30 cellular contexts compared by ENCODE assay signal in the genomic region with DNA sequence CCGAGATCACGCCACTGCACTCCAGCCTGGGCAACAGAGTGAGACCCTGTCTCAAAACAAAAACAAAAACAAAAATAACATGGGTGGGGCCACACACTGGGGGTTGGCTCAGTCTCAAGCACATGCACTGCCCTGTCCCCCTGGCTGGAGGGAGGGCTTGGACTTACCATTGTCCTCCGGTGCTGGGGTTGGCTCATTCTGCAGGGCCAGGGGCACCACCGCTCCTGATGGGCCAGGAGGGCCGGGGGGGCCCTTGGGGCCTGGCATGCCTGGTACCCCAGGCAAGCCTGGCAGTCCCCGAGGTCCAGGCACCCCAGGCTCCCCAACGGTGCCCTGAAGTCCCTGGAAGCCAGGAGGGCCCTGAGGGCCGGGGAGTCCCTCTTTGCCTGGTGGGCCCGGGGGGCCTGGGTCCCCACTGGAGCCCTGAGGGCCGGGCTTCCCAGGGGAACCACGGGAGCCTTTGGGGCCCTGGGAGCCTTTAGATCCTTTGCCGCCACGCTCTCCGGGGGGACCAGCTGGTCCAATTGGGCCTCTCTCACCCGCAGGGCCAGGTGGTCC.
"Had no signal": no experiment of that assay in that cellular context is flagged by ENCODE, and none has a peak within 500 bp of the region (broad histone marks: within the 10 kb centered on the region; RNA-seq: fewer than 3 reads in every experiment).

No MANE protein-coding gene starts in this region.

- H3K4me1 Mint-ChIP-seq: activated CD4-positive, alpha-beta T cell treated with anti-CD3 and anti-CD28 coated beads for 36 hours; activated CD4-positive, alpha-beta T cell treated with anti-CD3 and anti-CD28 coated beads, Interleukin-2, amount 10 ng/mL, durations not matched to agents 24 days and 14 days; activated CD8-positive, alpha-beta memory T cell treated with anti-CD3 and anti-CD28 coated beads, Interleukin-2, amount 10 ng/mL, durations not matched to agents 7 days and 5 days; activated naive CD4-positive, alpha-beta T cell treated with anti-CD3 and anti-CD28 coated beads, Interleukin-2, amount 10 ng/mL, durations not matched to agents 7 days and 5 days; activated naive CD8-positive, alpha-beta T cell treated with anti-CD3 and anti-CD28 coated beads, Interleukin-2, amount 10 ng/mL, durations not matched to agents 7 days and 5 days had no signal

- H3K4me3 Mint-ChIP-seq: activated CD4-positive, alpha-beta memory T cell treated with anti-CD3 and anti-CD28 coated beads for 36 hours; activated CD4-positive, alpha-beta T cell treated with anti-CD3 and anti-CD28 coated beads for 36 hours; activated CD4-positive, alpha-beta T cell treated with anti-CD3 and anti-CD28 coated beads, Interleukin-2, amount 10 ng/mL, durations not matched to agents 24 days and 14 days; activated CD8-positive, alpha-beta memory T cell treated with anti-CD3 and anti-CD28 coated beads, Interleukin-2, amount 10 ng/mL, durations not matched to agents 7 days and 5 days; activated CD8-positive, alpha-beta T cell treated with anti-CD3 and anti-CD28 coated beads, Interleukin-2, amount 10 ng/mL, durations not matched to agents 7 days and 5 days; activated naive CD4-positive, alpha-beta T cell treated with anti-CD3 and anti-CD28 coated beads, Interleukin-2, amount 10 ng/mL, durations not matched to agents 7 days and 5 days; activated naive CD8-positive, alpha-beta T cell treated with anti-CD3 and anti-CD28 coated beads, Interleukin-2, amount 10 ng/mL, durations not matched to agents 7 days and 5 days; activated T-helper 1 cell treated with anti-CD3 and anti-CD28 coated beads, Interleukin-12 subunit alpha, Interleukin-12 subunit beta, Interleukin-2, Interleukin-4 antibody, amounts not matched to agents 30 ng/mL and 10 ng/mL and 1 ng/mL, durations not matched to agents 14 hours and 24 hours and 36 hours had no signal

- H3K36me3 ChIP-seq: brain microvascular endothelial cell, gastrocnemius medialis had no signal

- H3K9me3 ChIP-seq: esophagus muscularis mucosa, gastrocnemius medialis, heart left ventricle had no signal

- H3K4me1 ChIP-seq: foreskin keratinocyte had no signal

- DNase-seq: activated CD4-positive, alpha-beta memory T cell treated with anti-CD3 and anti-CD28 coated beads for 36 hours; activated CD4-positive, alpha-beta T cell treated with anti-CD3 and anti-CD28 coated beads for 36 hours; activated CD4-positive, alpha-beta T cell treated with anti-CD3 and anti-CD28 coated beads, Interleukin-2, amount 10 ng/mL, durations not matched to agents 24 days and 14 days; activated CD4-positive, CD25-positive, alpha-beta regulatory T cell; activated CD4-positive, CD25-positive, alpha-beta regulatory T cell treated with anti-CD3 and anti-CD28 coated beads, Interleukin-2, amount 50 U/mL, for 72 hours; activated CD8-positive, alpha-beta memory T cell treated with anti-CD3 and anti-CD28 coated beads, Interleukin-2, amount 10 ng/mL, durations not matched to agents 7 days and 5 days; activated CD8-positive, alpha-beta memory T cell treated with anti-CD3 and anti-CD28 coated beads, Interleukin-2, amount 50 U/mL, for 4 hours; activated CD8-positive, alpha-beta T cell treated with anti-CD3 and anti-CD28 coated beads, Interleukin-2, amount 10 ng/mL, durations not matched to agents 7 days and 5 days; activated gamma-delta T cell; activated naive CD4-positive, alpha-beta T cell; activated naive CD4-positive, alpha-beta T cell treated with anti-CD3 and anti-CD28 coated beads, Interleukin-2, amount 10 ng/mL, durations not matched to agents 7 days and 5 days; activated naive CD8-positive, alpha-beta T cell treated with anti-CD3 and anti-CD28 coated beads, Interleukin-2, amount 10 ng/mL, durations not matched to agents 7 days and 5 days; activated T-cell treated with anti-CD3 and anti-CD28 coated beads, Interleukin-2, amount 50 U/mL, for 1 hour; activated T-cell treated with anti-CD3 and anti-CD28 coated beads, Interleukin-2, amount 50 U/mL, for 48 hours; brain microvascular endothelial cell; caudate nucleus; cortex of kidney; effector CD8-positive, alpha-beta T cell; foreskin keratinocyte; gastrocnemius medialis; glutamatergic neuron; heart left ventricle; T-helper 2 cell had no signal

- H3K27ac ChIP-seq: brain microvascular endothelial cell, esophagus muscularis mucosa, foreskin keratinocyte, gastrocnemius medialis had no signal

- ATAC-seq: activated CD4-positive, alpha-beta T cell treated with anti-CD3 and anti-CD28 coated beads for 36 hours; activated CD8-positive, alpha-beta memory T cell treated with anti-CD3 and anti-CD28 coated beads, Interleukin-2, amount 10 ng/mL, durations not matched to agents 7 days and 5 days; activated CD8-positive, alpha-beta T cell treated with anti-CD3 and anti-CD28 coated beads, Interleukin-2, amount 10 ng/mL, durations not matched to agents 7 days and 5 days; activated naive CD4-positive, alpha-beta T cell treated with anti-CD3 and anti-CD28 coated beads, Interleukin-2, amount 50 U/mL, for 72 hours; foreskin keratinocyte; gastrocnemius medialis; heart left ventricle had no signal

- FAIRE-seq: astrocyte, bronchial epithelial cell, colon, endometrium had no signal

- H3K27ac Mint-ChIP-seq: activated CD4-positive, alpha-beta memory T cell treated with anti-CD3 and anti-CD28 coated beads for 36 hours; activated CD4-positive, alpha-beta T cell treated with anti-CD3 and anti-CD28 coated beads for 36 hours; activated CD4-positive, alpha-beta T cell treated with anti-CD3 and anti-CD28 coated beads, Interleukin-2, amount 10 ng/mL, durations not matched to agents 24 days and 14 days; activated CD8-positive, alpha-beta memory T cell treated with anti-CD3 and anti-CD28 coated beads, Interleukin-2, amount 10 ng/mL, durations not matched to agents 7 days and 5 days; activated CD8-positive, alpha-beta T cell treated with anti-CD3 and anti-CD28 coated beads, Interleukin-2, amount 10 ng/mL, durations not matched to agents 7 days and 5 days; activated naive CD4-positive, alpha-beta T cell treated with anti-CD3 and anti-CD28 coated beads, Interleukin-2, amount 10 ng/mL, durations not matched to agents 7 days and 5 days; activated naive CD4-positive, alpha-beta T cell treated with anti-CD3 and anti-CD28 coated beads, Interleukin-2, amount 50 U/mL, for 72 hours; activated naive CD8-positive, alpha-beta T cell treated with anti-CD3 and anti-CD28 coated beads, Interleukin-2, amount 10 ng/mL, durations not matched to agents 7 days and 5 days; activated T-helper 1 cell treated with anti-CD3 and anti-CD28 coated beads, Interleukin-12 subunit alpha, Interleukin-12 subunit beta, Interleukin-2, Interleukin-4 antibody, amounts not matched to agents 30 ng/mL and 10 ng/mL and 1 ng/mL, durations not matched to agents 14 hours and 24 hours and 36 hours had no signal

- H3K27me3 ChIP-seq: esophagus muscularis mucosa, foreskin keratinocyte, gastrocnemius medialis, heart left ventricle had no signal

- H3K9me3 Mint-ChIP-seq: activated CD4-positive, alpha-beta memory T cell treated with anti-CD3 and anti-CD28 coated beads for 36 hours; activated CD4-positive, alpha-beta T cell treated with anti-CD3 and anti-CD28 coated beads, Interleukin-2, amount 10 ng/mL, durations not matched to agents 24 days and 14 days; activated naive CD4-positive, alpha-beta T cell treated with anti-CD3 and anti-CD28 coated beads, Interleukin-2, amount 10 ng/mL, durations not matched to agents 7 days and 5 days; activated naive CD4-positive, alpha-beta T cell treated with anti-CD3 and anti-CD28 coated beads, Interleukin-2, amount 50 U/mL, for 72 hours; activated naive CD8-positive, alpha-beta T cell treated with anti-CD3 and anti-CD28 coated beads, Interleukin-2, amount 10 ng/mL, durations not matched to agents 7 days and 5 days; activated T-helper 1 cell treated with anti-CD3 and anti-CD28 coated beads, Interleukin-12 subunit alpha, Interleukin-12 subunit beta, Interleukin-2, Interleukin-4 antibody, amounts not matched to agents 30 ng/mL and 10 ng/mL and 1 ng/mL, durations not matched to agents 14 hours and 24 hours and 36 hours had no signal

- H3K36me3 Mint-ChIP-seq: activated CD4-positive, alpha-beta memory T cell treated with anti-CD3 and anti-CD28 coated beads for 36 hours; activated CD8-positive, alpha-beta memory T cell treated with anti-CD3 and anti-CD28 coated beads, Interleukin-2, amount 10 ng/mL, durations not matched to agents 7 days and 5 days; activated naive CD4-positive, alpha-beta T cell treated with anti-CD3 and anti-CD28 coated beads, Interleukin-2, amount 10 ng/mL, durations not matched to agents 7 days and 5 days; activated naive CD4-positive, alpha-beta T cell treated with anti-CD3 and anti-CD28 coated beads, Interleukin-2, amount 50 U/mL, for 72 hours; activated naive CD8-positive, alpha-beta T cell treated with anti-CD3 and anti-CD28 coated beads, Interleukin-2, amount 10 ng/mL, durations not matched to agents 7 days and 5 days had no signal

- H3K4me3 ChIP-seq: esophagus muscularis mucosa, gastrocnemius medialis, heart left ventricle had no signal
